Comparison of ENCODE assay signal across 1 cellular context in genomic region chr5:109455598-109456096, GRCh38.
TF ChIP-seq lines count a peak whose summit lies in the region.

No MANE protein-coding gene starts in this region.

TF ChIP-seq in WTC11, 78 proteins besides CTCF, POLR2A, EP300 and RAD21 (continued from another document):
- no peak for TF ChIP-seq E2F4 (CRISPR knock-in tag; IDR thresholded peaks at IDR 0.05; ENCODE audit: borderline replicate concordance, low read depth)
- TF ChIP-seq NR3C1 (CRISPR knock-in tag; conservative IDR thresholded peaks at IDR 0.05; ENCODE audit: low read depth) = no peak
- no peak for TF ChIP-seq USF2 (CRISPR knock-in tag; IDR thresholded peaks at IDR 0.05)
- no peak for TF ChIP-seq ZNF232 (CRISPR knock-in tag; IDR thresholded peaks at IDR 0.05)
- TF ChIP-seq ZNF317 (CRISPR knock-in tag; IDR thresholded peaks at IDR 0.05; ENCODE audit: borderline replicate concordance, low read depth) = no peak
- TF ChIP-seq RELA (CRISPR knock-in tag; IDR thresholded peaks at IDR 0.05; ENCODE audit: borderline replicate concordance) = no peak
- no peak for TF ChIP-seq EMX1 (CRISPR knock-in tag; IDR thresholded peaks at IDR 0.05)
- TF ChIP-seq ZNF416 (CRISPR knock-in tag; IDR thresholded peaks at IDR 0.05) = no peak
- no peak for TF ChIP-seq PREB (CRISPR knock-in tag; IDR thresholded peaks at IDR 0.05; ENCODE audit: borderline replicate concordance)
- TF ChIP-seq GABPB1 (CRISPR knock-in tag; IDR thresholded peaks at IDR 0.05) = no peak
- no peak for TF ChIP-seq CREB1 (CRISPR knock-in tag; IDR thresholded peaks at IDR 0.05)
- TF ChIP-seq NFATC4 (CRISPR knock-in tag; IDR thresholded peaks at IDR 0.05) = no peak
- TF ChIP-seq AFF4 (CRISPR knock-in tag; IDR thresholded peaks at IDR 0.05; ENCODE audit: borderline replicate concordance) = no peak
- no peak for TF ChIP-seq TP53 (CRISPR knock-in tag; IDR thresholded peaks at IDR 0.05)
TF ChIP-seq in WTC11: peak in this region for 0.
